Comparison of ENCODE assay signal across 8 cellular contexts in genomic region chr15:90419738-90420487, GRCh38. TPM values are rescaled to one million over a fixed set of nuclear protein-coding genes. Genes with fewer than 3 reads are reported as not detected.
DNase-seq lines count a peak whose midpoint lies in the region; ATAC-seq, FAIRE-seq and TF ChIP-seq lines count a peak whose summit lies in the region.

No MANE protein-coding gene starts in this region.

- H3K9ac ChIP-seq in astrocyte (ENCODE audit: low read length) (peak overlapping the region; percentile 68), neuronal stem cell (ENCODE audit: low read depth, low read length, poor library complexity) (no peak overlapping the region)

- peaks cover 45% of the 10 kb centered on the region for H3K4me1 Mint-ChIP-seq in astrocyte (ENCODE audit: low read depth, unreplicated experiment)

- no peaks in the 10 kb centered on the region for H3K27me3 Mint-ChIP-seq in astrocyte (ENCODE audit: low read depth, unreplicated experiment)

- peak overlapping the region; percentile 80 for H3K4me2 ChIP-seq in astrocyte (ENCODE audit: low read length)
- H3K4me2 ChIP-seq in neuronal stem cell (ENCODE audit: insufficient read depth, low read length, poor library complexity, severe bottlenecking): no peak overlapping the region

- DNase-seq in astrocyte (ENCODE audit: low read depth): peak; percentile 90
- DNase-seq in lower lobe of right lung: no peak
- DNase-seq in upper lobe of left lung: no peak
- no peak for DNase-seq in neuronal stem cell (ENCODE audit: low spot score)
- DNase-seq in NCI-H2081 (lab: John Stamatoyannopoulos, UW): no peak
- no peak for DNase-seq in GM19239 (ENCODE audit: insufficient read length, low spot score)

- H2AK5ac ChIP-seq in neuronal stem cell (ENCODE audit: low read depth, low read length): no peak overlapping the region

- peak overlapping the region; percentile 87 for H3K27ac ChIP-seq in astrocyte (ENCODE audit: low read depth, low read length)
- peak overlapping the region; percentile 29 for H3K27ac ChIP-seq in lower lobe of right lung
- peak overlapping the region; percentile 25 to 74 (median 36) for H3K27ac ChIP-seq in upper lobe of left lung
- H3K27ac ChIP-seq in neuronal stem cell (replicated peaks; ENCODE audit: low read length): no peak overlapping the region

- ATAC-seq in GM18861 (IDR thresholded peaks at IDR 0.05; ENCODE audit: unreplicated experiment) (peak; percentile 52), HG03469 (IDR thresholded peaks at IDR 0.05; ENCODE audit: unreplicated experiment) (peak; percentile 47), lower lobe of right lung (peak; percentile 32 to 59), upper lobe of left lung (ENCODE audit: low FRiP score in 2 of 2) (peak in 1 of 2 donors; percentile 76)

- H3K4me1 ChIP-seq in astrocyte (ENCODE audit: insufficient read depth, low read length) (peaks cover 34% of the 10 kb centered on the region), lower lobe of right lung (peaks cover 78% of the 10 kb centered on the region), upper lobe of left lung (peaks cover 62 to 79% (median 69%) of the 10 kb centered on the region in 4 donors), neuronal stem cell (ENCODE audit: control insufficient read depth in 2 of 2, insufficient read depth in 1 of 2, low read depth in 1 of 2, low read length in 2 of 2) (no peaks in the 10 kb centered on the region)

- H2AFZ ChIP-seq in astrocyte (ENCODE audit: low read depth, low read length): no peak overlapping the region
- no peak overlapping the region for H2AFZ ChIP-seq in neuronal stem cell (ENCODE audit: low read length)

- H4K91ac ChIP-seq in neuronal stem cell (ENCODE audit: low read depth, low read length, poor library complexity): no peak overlapping the region

- intact Hi-C loops in lower lobe of right lung (cut with DNase I): no loop called here

- H4K8ac ChIP-seq in neuronal stem cell (ENCODE audit: low read depth, low read length): no peak overlapping the region

- TF ChIP-seq POLR2A in upper lobe of left lung (IDR thresholded peaks at IDR 0.05): no peak

- H4K20me1 ChIP-seq in astrocyte (ENCODE audit: insufficient read depth, low read length): peaks cover 47% of the 10 kb centered on the region

- no peak overlapping the region for H2BK120ac ChIP-seq in neuronal stem cell (ENCODE audit: low read depth, low read length)

- H3K18ac ChIP-seq in neuronal stem cell (ENCODE audit: low read length): no peak overlapping the region

- TF ChIP-seq EP300 in upper lobe of left lung (IDR thresholded peaks at IDR 0.05): no peak

- H2BK12ac ChIP-seq in neuronal stem cell (ENCODE audit: low read length): no peak overlapping the region

- H3K4me3 ChIP-seq in astrocyte (ENCODE audit: insufficient read depth, low read depth, low read length) (peak overlapping the region; percentile 19), lower lobe of right lung (no peak overlapping the region), upper lobe of left lung (no peak overlapping the region), neuronal stem cell (ENCODE audit: low read length in 2 of 2) (no peak overlapping the region)

- no peak overlapping the region for H3K4me3 Mint-ChIP-seq in astrocyte (ENCODE audit: unreplicated experiment)

- no peak for TF ChIP-seq CTCF in astrocyte (IDR thresholded peaks at IDR 0.05; ENCODE audit: insufficient read depth, low read depth, low read length)
- no peak for TF ChIP-seq CTCF in lower lobe of right lung (IDR thresholded peaks at IDR 0.05)
- TF ChIP-seq CTCF in upper lobe of left lung (IDR thresholded peaks at IDR 0.05): no peak

- no peaks in the 10 kb centered on the region for H3K27me3 ChIP-seq in astrocyte (ENCODE audit: insufficient read depth, low read length)
- H3K27me3 ChIP-seq in lower lobe of right lung (ENCODE audit: low read depth): no peaks in the 10 kb centered on the region
- no peaks in the 10 kb centered on the region for H3K27me3 ChIP-seq in upper lobe of left lung
- H3K27me3 ChIP-seq in neuronal stem cell (ENCODE audit: control insufficient read depth in 3 of 3, insufficient read depth in 3 of 3, low read depth in 1 of 3, low read length in 3 of 3): no peaks in the 10 kb centered on the region

- no peak overlapping the region for H3K14ac ChIP-seq in neuronal stem cell (ENCODE audit: low read length)

- no peak for FAIRE-seq in astrocyte (lab: Jason Lieb, UNC)
- FAIRE-seq in GM19239 (lab: Jason Lieb, UNC): no peak

- no peaks in the 10 kb centered on the region for H3K79me1 ChIP-seq in neuronal stem cell (ENCODE audit: low read depth, low read length)

- WGBS in upper lobe of left lung, 2 donors: 58 to 69% methylated on average over 7 of the region's 7 CpGs
- no CpG with 5 or more reads among the region's 7 CpGs for WGBS in neuronal stem cell (ENCODE audit: extremely low coverage in 2 of 2, insufficient read length in 2 of 2, insufficient replicate concordance in 1 of 2), 2 donors

- peaks cover 6% of the 10 kb centered on the region for H3K36me3 Mint-ChIP-seq in astrocyte (ENCODE audit: low read depth, unreplicated experiment)

- H3K27ac Mint-ChIP-seq in astrocyte (ENCODE audit: unreplicated experiment): peak overlapping the region; percentile 67

- no peak overlapping the region for H3K23ac ChIP-seq in neuronal stem cell (ENCODE audit: low read depth, low read length, poor library complexity)

- H3K4ac ChIP-seq in neuronal stem cell (ENCODE audit: low read length): no peak overlapping the region

- no peak overlapping the region for H2BK5ac ChIP-seq in neuronal stem cell (ENCODE audit: low read length)

- H3K9me3 Mint-ChIP-seq in astrocyte (ENCODE audit: unreplicated experiment): peaks cover 3% of the 10 kb centered on the region

- H3K9me3 ChIP-seq in astrocyte (ENCODE audit: insufficient read depth, low read depth, low read length) (no peaks in the 10 kb centered on the region), lower lobe of right lung (no peaks in the 10 kb centered on the region), upper lobe of left lung (no peaks in the 10 kb centered on the region), neuronal stem cell (replicated peaks in 1 of 2; ENCODE audit: control insufficient read depth in 2 of 2, insufficient read depth in 1 of 2, low read depth in 1 of 2, low read length in 2 of 2) (no peaks in the 10 kb centered on the region)

- no peak overlapping the region for H2BK15ac ChIP-seq in neuronal stem cell (ENCODE audit: low read length)

- H3K79me2 ChIP-seq in astrocyte (ENCODE audit: insufficient read depth, low read length): peaks cover 97% of the 10 kb centered on the region

- H3K36me3 ChIP-seq in astrocyte (ENCODE audit: insufficient read depth, low read length) (no peaks in the 10 kb centered on the region), lower lobe of right lung (peaks cover under 1% of the 10 kb centered on the region), upper lobe of left lung (peaks cover 0 to 3% (median 0%) of the 10 kb centered on the region in 4 donors), neuronal stem cell (replicated peaks in 1 of 2; ENCODE audit: control insufficient read depth in 2 of 2, insufficient read depth in 2 of 2, low read length in 2 of 2) (no peaks in the 10 kb centered on the region)

RNA-seq across cellular contexts. Expression of gene IQGAP1, which starts 31.9 kb away (rescaled TPM):
- total RNA-seq in astrocyte: 218 and 226 TPM in 2 replicates
- total RNA-seq in lower lobe of right lung: 265 TPM
- 100 to 1,000 TPM; 216 to 502 (median 344) TPM for total RNA-seq in upper lobe of left lung
- polyA plus RNA-seq in neuronal stem cell (2013, experiment 1 of 2): 27.0 TPM
- 26.1 TPM for polyA plus RNA-seq in neuronal stem cell (2013, experiment 2 of 2)
